ENCODE assay signal across 1 cellular context in the genomic region with DNA sequence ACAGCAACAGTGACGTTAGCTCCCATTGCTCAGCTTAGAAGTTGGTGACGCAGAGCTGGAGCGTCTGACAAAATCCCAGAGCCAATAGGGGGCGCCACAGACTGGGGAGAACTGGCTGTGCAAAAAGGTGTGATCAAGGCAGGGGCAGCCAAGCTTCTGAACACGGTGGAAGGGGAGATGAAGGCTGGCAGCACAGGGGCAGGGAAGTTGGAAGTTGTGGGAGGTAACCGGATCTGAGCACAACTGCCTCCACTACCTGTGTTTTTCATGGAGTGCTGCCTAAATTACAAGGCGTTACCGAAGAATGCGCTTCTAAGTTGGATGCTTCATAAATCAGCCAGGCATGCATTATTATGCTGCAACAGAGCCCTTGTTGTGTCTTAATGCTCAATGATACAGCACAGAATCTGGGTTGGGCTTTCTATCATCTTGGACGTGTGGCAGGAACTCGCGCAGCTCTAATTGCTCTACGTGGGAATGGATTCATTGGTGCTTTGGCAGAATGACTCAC.
A peak's percentile ranks its signal among the peaks of the same experiment; 100 is the strongest.
TF ChIP-seq lines count a peak whose summit lies in the region.

No MANE protein-coding gene starts in this region.

TF ChIP-seq in IMR-90, 13 proteins besides CTCF, POLR2A, EP300 and RAD21 (continued from another document):
- TF ChIP-seq RFX5 (IDR thresholded peaks at IDR 0.05; ENCODE audit: low read depth, low read length), result no peak
- 0 out of 2 replicates have a peak, but pooled peaks have one; percentile 20 for TF ChIP-seq SMC3 (IDR thresholded peaks at IDR 0.05; ENCODE audit: low read depth, low read length)
- TF ChIP-seq, protein P1, sequence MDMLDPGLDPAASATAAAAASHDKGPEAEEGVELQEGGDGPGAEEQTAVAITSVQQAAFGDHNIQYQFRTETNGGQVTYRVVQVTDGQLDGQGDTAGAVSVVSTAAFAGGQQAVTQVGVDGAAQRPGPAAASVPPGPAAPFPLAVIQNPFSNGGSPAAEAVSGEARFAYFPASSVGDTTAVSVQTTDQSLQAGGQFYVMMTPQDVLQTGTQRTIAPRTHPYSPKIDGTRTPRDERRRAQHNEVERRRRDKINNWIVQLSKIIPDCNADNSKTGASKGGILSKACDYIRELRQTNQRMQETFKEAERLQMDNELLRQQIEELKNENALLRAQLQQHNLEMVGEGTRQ (IDR thresholded peaks at IDR 0.05; ENCODE audit: low read depth, low read length), result no peak
- no peak for TF ChIP-seq CHD1 (IDR thresholded peaks at IDR 0.05; ENCODE audit: low read depth, low read length)
